11 cellular contexts compared by ENCODE assay signal in the genomic region with DNA sequence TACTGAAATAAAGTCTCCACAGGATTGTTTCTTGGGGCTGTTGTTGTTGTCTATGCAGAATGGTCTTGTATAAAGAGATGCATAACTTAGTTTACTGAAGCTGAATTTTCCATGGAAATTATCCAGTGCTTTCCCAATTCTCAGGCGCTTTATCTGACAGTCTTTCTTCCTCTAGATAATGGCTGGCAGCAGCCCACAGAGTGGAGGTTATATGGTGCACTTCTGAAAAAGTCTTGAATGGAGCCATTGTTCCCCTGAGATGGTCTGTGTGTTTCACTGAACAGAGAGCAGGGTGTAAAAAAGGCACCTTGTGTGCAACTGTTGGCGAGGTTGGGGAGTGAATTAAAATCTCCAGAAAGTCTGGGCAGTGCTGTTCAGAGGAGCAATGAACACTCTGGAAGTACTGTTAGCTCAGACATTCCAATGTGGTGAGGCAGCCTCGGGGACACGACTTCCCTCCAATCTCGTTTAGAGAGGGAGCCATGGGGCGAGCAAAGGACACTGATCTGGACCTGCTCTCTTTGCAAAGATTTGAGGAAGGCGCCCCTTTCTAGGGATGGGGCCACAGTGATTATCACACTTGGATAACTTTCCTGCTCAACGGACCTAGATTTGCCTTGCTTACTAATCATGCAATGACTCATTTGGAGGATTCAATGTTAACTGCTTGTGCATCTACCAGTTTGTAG. TPM values are rescaled to one million over a fixed set of nuclear protein-coding genes. Genes with fewer than 3 reads are reported as not detected.
DNase-seq lines count a peak whose midpoint lies in the region; ATAC-seq, FAIRE-seq and TF ChIP-seq lines count a peak whose summit lies in the region.
"Had no signal": no experiment of that assay in that cellular context is flagged by ENCODE, and none has a peak within 500 bp of the region (broad histone marks: within the 10 kb centered on the region; RNA-seq: fewer than 3 reads in every experiment).

No MANE protein-coding gene starts in this region.

- FAIRE-seq in kidney (lab: Jason Lieb, UNC): no peak

- no peak overlapping the region for H3K27ac ChIP-seq in mammary epithelial cell (ENCODE audit: insufficient read depth, low read depth, low read length)
- no peak overlapping the region for H3K27ac ChIP-seq in kidney (ENCODE audit: low read depth in 2 of 2, low read length in 2 of 2)

- CTCF ChIA-PET in mammary epithelial cell (lab: Charles Lee; ENCODE audit: low non-redundant PET): interaction anchor here (0.6 kb wide), 1 partner anchor 94 kb away, joined by 4 read pairs; no protein-coding TSS in a partner anchor

- intact Hi-C loops in mammary epithelial cell (cut with micrococcal nuclease): no loop called here
- intact Hi-C loops in kidney (cut with DNase I): no loop called here

- H3K36me3 ChIP-seq in mammary epithelial cell (ENCODE audit: insufficient read depth, low read length): no peaks in the 10 kb centered on the region
- H3K36me3 ChIP-seq in kidney (ENCODE audit: control insufficient read depth in 1 of 2, insufficient read depth in 2 of 2, low read length in 2 of 2): no peaks in the 10 kb centered on the region

- DNase-seq in HS-27A (ENCODE audit: low read depth): peak; percentile 62
- peak; percentile 53 for DNase-seq in mammary epithelial cell
- peak; percentile 81 for DNase-seq in kidney
- DNase-seq in stromal cell of bone marrow (ENCODE audit: low read depth): peak; percentile 59
- no peak for DNase-seq in OCI-M2 (lab: John Stamatoyannopoulos, UW; ENCODE audit: unreplicated experiment)
- DNase-seq in stimulated activated CD4-positive, alpha-beta T cell treated with anti-CD3 and anti-CD28 coated beads, Interleukin-1b, Interleukin-23, amount 100 ng/mL, for 48 hours: no peak
- DNase-seq: activated T-cell treated with anti-CD3 and anti-CD28 coated beads, Interleukin-2, amount 50 U/mL, for 48 hours; naive B cell; NCI-H1092 had no signal

- H3K9ac ChIP-seq in mammary epithelial cell (ENCODE audit: insufficient read depth, low read length) (no peak overlapping the region), kidney (ENCODE audit: low read length in 2 of 2) (no peak overlapping the region)

- ATAC-seq in GM21619 (IDR thresholded peaks at IDR 0.05; ENCODE audit: unreplicated experiment) (no peak), esophagus mucosa (no peak)

- TF ChIP-seq CTCF in mammary epithelial cell (conservative IDR thresholded peaks at IDR 0.05 in 1 of 2, IDR thresholded peaks at IDR 0.05 in 1 of 2; ENCODE audit: extremely low read depth in 1 of 2, insufficient read depth in 1 of 2, low read depth in 1 of 2, low read length in 2 of 2) (no peak), kidney (IDR thresholded peaks at IDR 0.05; ENCODE audit: borderline replicate concordance, extremely low read depth, insufficient read depth) (no peak)

- H3K4me1 ChIP-seq in mammary epithelial cell (ENCODE audit: insufficient read depth, low read length) (peaks cover 10% of the 10 kb centered on the region), kidney (ENCODE audit: control insufficient read depth in 1 of 2, insufficient read depth in 1 of 2, low read depth in 1 of 2, low read length in 2 of 2) (no peaks in the 10 kb centered on the region)

- in situ Hi-C loops in mammary epithelial cell (cut with MboI; ENCODE audit: low sequenced_read_pairs in 2 of 2): no loop called here

- no peaks in the 10 kb centered on the region for H3K9me3 ChIP-seq in mammary epithelial cell (replicated peaks; ENCODE audit: insufficient read depth, low read length)
- no peaks in the 10 kb centered on the region for H3K9me3 ChIP-seq in kidney (ENCODE audit: control insufficient read depth in 1 of 2, low read length in 2 of 2)

- dilution Hi-C loops in mammary epithelial cell (cut with HindIII; ENCODE audit: low sequenced_read_pairs): no loop called here

- H3K79me2 ChIP-seq in mammary epithelial cell (ENCODE audit: insufficient read depth, low read length): no peaks in the 10 kb centered on the region

- H3K27me3 ChIP-seq in mammary epithelial cell (ENCODE audit: insufficient read depth, low read length): peaks cover 13% of the 10 kb centered on the region

- H3K4me3 ChIP-seq in mammary epithelial cell (replicated peaks in 1 of 3; ENCODE audit: insufficient read depth in 1 of 3, low read depth in 2 of 3, low read length in 3 of 3) (no peak overlapping the region), kidney (ENCODE audit: low read length in 2 of 2) (no peak overlapping the region)

- BruUV-seq in mammary epithelial cell (replicated peaks; lab: Mats Ljungman, UMichigan): no TSS peak

- 0% methylated on average over 4 of the region's 8 CpGs for WGBS in mammary epithelial cell (ENCODE audit: low coverage, missing lambda C conversion rate)

- peak overlapping the region; percentile 5 for H2AFZ ChIP-seq in mammary epithelial cell (ENCODE audit: low read depth, low read length)

- H3K4me2 ChIP-seq in mammary epithelial cell (ENCODE audit: insufficient read depth, low read depth, low read length): peak overlapping the region; percentile 6

- H4K20me1 ChIP-seq in mammary epithelial cell (ENCODE audit: insufficient read depth, low read length): no peaks in the 10 kb centered on the region

RNA-seq across cellular contexts. Expression of a gene that starts 2.0 kb away (rescaled TPM):
- total RNA-seq in mammary epithelial cell (1 to 10 TPM in 1 of 2 donors, not detected in 1; 2.2 TPM), kidney (8.7 TPM), esophagus mucosa (0.56 TPM)
- polyA plus RNA-seq in mammary epithelial cell (0.01 TPM), kidney (ENCODE audit: insufficient read depth, low read depth, low replicate concordance) (5.9 TPM)
- not detected for polyA minus RNA-seq in mammary epithelial cell

Comparison
In these comparisons a context has a peak if more than half of its experiments do, and no peak if none do; other contexts are left out.
1. DNase-seq: peak in HS-27A (single experiment), mammary epithelial cell (single experiment), kidney (single experiment) and stromal cell of bone marrow (single experiment); none in OCI-M2 (single experiment) and stimulated activated CD4-positive, alpha-beta T cell treated with anti-CD3 and anti-CD28 coated beads, Interleukin-1b, Interleukin-23, amount 100 ng/mL, for 48 hours (single experiment).